ENCODE assay signal across 1 cellular context in the genomic region with DNA sequence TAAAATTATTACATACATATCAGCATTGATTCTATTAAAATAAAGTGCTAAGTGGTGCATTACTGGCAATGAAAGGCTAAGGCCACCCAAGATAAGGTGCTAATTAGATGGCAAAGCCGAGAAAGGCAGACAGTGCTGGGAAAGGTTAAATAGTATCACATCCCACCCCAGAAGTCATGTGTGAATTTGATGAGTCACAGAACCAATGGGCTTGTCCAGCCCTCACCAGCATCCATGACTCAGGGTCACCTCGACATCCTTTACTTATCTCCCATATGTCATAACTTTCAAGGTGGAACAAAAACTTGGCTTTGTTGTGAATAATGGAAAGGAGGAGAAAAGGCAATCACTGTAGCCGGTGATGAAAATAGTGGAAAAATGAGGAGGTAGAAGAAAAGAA.
TF ChIP-seq lines count a peak whose summit lies in the region.

No MANE protein-coding gene starts in this region.

TF ChIP-seq in K562, 482 proteins besides CTCF, POLR2A, EP300 and RAD21 (continued from another document):
- TF ChIP-seq, protein P1, sequence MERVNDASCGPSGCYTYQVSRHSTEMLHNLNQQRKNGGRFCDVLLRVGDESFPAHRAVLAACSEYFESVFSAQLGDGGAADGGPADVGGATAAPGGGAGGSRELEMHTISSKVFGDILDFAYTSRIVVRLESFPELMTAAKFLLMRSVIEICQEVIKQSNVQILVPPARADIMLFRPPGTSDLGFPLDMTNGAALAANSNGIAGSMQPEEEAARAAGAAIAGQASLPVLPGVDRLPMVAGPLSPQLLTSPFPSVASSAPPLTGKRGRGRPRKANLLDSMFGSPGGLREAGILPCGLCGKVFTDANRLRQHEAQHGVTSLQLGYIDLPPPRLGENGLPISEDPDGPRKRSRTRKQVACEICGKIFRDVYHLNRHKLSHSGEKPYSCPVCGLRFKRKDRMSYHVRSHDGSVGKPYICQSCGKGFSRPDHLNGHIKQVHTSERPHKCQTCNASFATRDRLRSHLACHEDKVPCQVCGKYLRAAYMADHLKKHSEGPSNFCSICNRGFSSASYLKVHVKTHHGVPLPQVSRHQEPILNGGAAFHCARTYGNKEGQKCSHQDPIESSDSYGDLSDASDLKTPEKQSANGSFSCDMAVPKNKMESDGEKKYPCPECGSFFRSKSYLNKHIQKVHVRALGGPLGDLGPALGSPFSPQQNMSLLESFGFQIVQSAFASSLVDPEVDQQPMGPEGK (CRISPR knock-in tag; IDR thresholded peaks at IDR 0.05; ENCODE audit: borderline replicate concordance) = no peak
- TF ChIP-seq, protein P2, sequence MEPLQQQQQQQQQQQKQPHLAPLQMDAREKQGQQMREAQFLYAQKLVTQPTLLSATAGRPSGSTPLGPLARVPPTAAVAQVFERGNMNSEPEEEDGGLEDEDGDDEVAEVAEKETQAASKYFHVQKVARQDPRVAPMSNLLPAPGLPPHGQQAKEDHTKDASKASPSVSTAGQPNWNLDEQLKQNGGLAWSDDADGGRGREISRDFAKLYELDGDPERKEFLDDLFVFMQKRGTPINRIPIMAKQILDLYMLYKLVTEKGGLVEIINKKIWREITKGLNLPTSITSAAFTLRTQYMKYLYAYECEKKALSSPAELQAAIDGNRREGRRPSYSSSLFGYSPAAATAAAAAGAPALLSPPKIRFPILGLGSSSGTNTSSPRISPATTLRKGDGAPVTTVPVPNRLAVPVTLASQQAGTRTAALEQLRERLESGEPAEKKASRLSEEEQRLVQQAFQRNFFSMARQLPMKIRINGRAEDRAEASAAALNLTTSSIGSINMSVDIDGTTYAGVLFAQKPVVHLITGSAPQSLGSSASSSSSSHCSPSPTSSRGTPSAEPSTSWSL (CRISPR knock-in tag; IDR thresholded peaks at IDR 0.05; ENCODE audit: borderline replicate concordance) = no peak
- no peak for TF ChIP-seq ETS2 (tag; IDR thresholded peaks at IDR 0.05; ENCODE audit: borderline replicate concordance, poor library complexity, severe bottlenecking)
- 0 out of 2 replicates have a peak, but pooled peaks have one; percentile 32 for TF ChIP-seq NFE2 (IDR thresholded peaks at IDR 0.05; ENCODE audit: low read depth)
- no peak for TF ChIP-seq CTBP1 (IDR thresholded peaks at IDR 0.05; ENCODE audit: borderline replicate concordance)
- TF ChIP-seq, protein P3, sequence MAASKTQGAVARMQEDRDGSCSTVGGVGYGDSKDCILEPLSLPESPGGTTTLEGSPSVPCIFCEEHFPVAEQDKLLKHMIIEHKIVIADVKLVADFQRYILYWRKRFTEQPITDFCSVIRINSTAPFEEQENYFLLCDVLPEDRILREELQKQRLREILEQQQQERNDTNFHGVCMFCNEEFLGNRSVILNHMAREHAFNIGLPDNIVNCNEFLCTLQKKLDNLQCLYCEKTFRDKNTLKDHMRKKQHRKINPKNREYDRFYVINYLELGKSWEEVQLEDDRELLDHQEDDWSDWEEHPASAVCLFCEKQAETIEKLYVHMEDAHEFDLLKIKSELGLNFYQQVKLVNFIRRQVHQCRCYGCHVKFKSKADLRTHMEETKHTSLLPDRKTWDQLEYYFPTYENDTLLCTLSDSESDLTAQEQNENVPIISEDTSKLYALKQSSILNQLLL (CRISPR knock-in tag; IDR thresholded peaks at IDR 0.05; ENCODE audit: borderline replicate concordance) = no peak
- no peak for TF ChIP-seq SETDB1 (IDR thresholded peaks at IDR 0.05; ENCODE audit: low read length)
- no peak for TF ChIP-seq NUFIP1 (IDR thresholded peaks at IDR 0.05; ENCODE audit: partially characterized antibody)
- TF ChIP-seq SIRT6 (IDR thresholded peaks at IDR 0.05; ENCODE audit: low read depth, low read length) = no peak
- no peak for TF ChIP-seq KLF1 (tag; IDR thresholded peaks at IDR 0.05)
- no peak for TF ChIP-seq FIP1L1 (IDR thresholded peaks at IDR 0.05; ENCODE audit: low read depth, low read length, poor library complexity, severe bottlenecking)
- TF ChIP-seq, protein P4, sequence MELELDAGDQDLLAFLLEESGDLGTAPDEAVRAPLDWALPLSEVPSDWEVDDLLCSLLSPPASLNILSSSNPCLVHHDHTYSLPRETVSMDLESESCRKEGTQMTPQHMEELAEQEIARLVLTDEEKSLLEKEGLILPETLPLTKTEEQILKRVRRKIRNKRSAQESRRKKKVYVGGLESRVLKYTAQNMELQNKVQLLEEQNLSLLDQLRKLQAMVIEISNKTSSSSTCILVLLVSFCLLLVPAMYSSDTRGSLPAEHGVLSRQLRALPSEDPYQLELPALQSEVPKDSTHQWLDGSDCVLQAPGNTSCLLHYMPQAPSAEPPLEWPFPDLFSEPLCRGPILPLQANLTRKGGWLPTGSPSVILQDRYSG (tag; conservative IDR thresholded peaks at IDR 0.05; ENCODE audit: low read depth) = no peak
- no peak for TF ChIP-seq PRMT5 (CRISPR knock-in tag; IDR thresholded peaks at IDR 0.05)
- no peak for TF ChIP-seq PHB2 (IDR thresholded peaks at IDR 0.05; ENCODE audit: low read depth)
- TF ChIP-seq, protein P5, sequence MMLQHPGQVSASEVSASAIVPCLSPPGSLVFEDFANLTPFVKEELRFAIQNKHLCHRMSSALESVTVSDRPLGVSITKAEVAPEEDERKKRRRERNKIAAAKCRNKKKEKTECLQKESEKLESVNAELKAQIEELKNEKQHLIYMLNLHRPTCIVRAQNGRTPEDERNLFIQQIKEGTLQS (IDR thresholded peaks at IDR 0.05) = peak; percentile 17; the same call in 1 of the 2 replicates
- TF ChIP-seq, protein P5 (CRISPR knock-in tag; conservative IDR thresholded peaks at IDR 0.05) = no peak
- no peak for TF ChIP-seq WHSC1 (IDR thresholded peaks at IDR 0.05; ENCODE audit: low read length)
- TF ChIP-seq NELFE (IDR thresholded peaks at IDR 0.05; ENCODE audit: insufficient read depth, insufficient read length) = no peak
- TF ChIP-seq, protein P6, sequence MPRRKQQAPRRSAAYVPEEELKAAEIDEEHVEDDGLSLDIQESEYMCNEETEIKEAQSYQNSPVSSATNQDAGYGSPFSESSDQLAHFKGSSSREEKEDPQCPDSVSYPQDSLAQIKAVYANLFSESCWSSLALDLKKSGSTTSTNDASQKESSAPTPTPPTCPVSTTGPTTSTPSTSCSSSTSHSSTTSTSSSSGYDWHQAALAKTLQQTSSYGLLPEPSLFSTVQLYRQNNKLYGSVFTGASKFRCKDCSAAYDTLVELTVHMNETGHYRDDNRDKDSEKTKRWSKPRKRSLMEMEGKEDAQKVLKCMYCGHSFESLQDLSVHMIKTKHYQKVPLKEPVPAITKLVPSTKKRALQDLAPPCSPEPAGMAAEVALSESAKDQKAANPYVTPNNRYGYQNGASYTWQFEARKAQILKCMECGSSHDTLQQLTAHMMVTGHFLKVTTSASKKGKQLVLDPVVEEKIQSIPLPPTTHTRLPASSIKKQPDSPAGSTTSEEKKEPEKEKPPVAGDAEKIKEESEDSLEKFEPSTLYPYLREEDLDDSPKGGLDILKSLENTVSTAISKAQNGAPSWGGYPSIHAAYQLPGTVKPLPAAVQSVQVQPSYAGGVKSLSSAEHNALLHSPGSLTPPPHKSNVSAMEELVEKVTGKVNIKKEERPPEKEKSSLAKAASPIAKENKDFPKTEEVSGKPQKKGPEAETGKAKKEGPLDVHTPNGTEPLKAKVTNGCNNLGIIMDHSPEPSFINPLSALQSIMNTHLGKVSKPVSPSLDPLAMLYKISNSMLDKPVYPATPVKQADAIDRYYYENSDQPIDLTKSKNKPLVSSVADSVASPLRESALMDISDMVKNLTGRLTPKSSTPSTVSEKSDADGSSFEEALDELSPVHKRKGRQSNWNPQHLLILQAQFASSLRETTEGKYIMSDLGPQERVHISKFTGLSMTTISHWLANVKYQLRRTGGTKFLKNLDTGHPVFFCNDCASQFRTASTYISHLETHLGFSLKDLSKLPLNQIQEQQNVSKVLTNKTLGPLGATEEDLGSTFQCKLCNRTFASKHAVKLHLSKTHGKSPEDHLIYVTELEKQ (CRISPR knock-in tag; IDR thresholded peaks at IDR 0.05) = no peak
- no peak for TF ChIP-seq GTF2E2 (tag; IDR thresholded peaks at IDR 0.05)
- TF ChIP-seq, protein P7, sequence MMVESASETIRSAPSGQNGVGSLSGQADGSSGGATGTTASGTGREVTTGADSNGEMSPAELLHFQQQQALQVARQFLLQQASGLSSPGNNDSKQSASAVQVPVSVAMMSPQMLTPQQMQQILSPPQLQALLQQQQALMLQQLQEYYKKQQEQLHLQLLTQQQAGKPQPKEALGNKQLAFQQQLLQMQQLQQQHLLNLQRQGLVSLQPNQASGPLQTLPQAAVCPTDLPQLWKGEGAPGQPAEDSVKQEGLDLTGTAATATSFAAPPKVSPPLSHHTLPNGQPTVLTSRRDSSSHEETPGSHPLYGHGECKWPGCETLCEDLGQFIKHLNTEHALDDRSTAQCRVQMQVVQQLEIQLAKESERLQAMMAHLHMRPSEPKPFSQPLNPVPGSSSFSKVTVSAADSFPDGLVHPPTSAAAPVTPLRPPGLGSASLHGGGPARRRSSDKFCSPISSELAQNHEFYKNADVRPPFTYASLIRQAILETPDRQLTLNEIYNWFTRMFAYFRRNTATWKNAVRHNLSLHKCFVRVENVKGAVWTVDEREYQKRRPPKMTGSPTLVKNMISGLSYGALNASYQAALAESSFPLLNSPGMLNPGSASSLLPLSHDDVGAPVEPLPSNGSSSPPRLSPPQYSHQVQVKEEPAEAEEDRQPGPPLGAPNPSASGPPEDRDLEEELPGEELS (CRISPR knock-in tag; IDR thresholded peaks at IDR 0.05; ENCODE audit: borderline replicate concordance) = no peak
- no peak for TF ChIP-seq ILF3 (IDR thresholded peaks at IDR 0.05; ENCODE audit: borderline replicate concordance)
- TF ChIP-seq RFX5 (IDR thresholded peaks at IDR 0.05; ENCODE audit: low read depth, low read length) = no peak
- TF ChIP-seq DACH1 (IDR thresholded peaks at IDR 0.05; ENCODE audit: partially characterized antibody) = no peak
- no peak for TF ChIP-seq IFI16 (CRISPR knock-in tag; IDR thresholded peaks at IDR 0.05)
- no peak for TF ChIP-seq KDM1A (IDR thresholded peaks at IDR 0.05)
- TF ChIP-seq CHD1 (IDR thresholded peaks at IDR 0.05; ENCODE audit: low read length) = no peak
- no peak for TF ChIP-seq ZNF146 (CRISPR knock-in tag; IDR thresholded peaks at IDR 0.05; ENCODE audit: unreplicated experiment)
- TF ChIP-seq, protein P8, sequence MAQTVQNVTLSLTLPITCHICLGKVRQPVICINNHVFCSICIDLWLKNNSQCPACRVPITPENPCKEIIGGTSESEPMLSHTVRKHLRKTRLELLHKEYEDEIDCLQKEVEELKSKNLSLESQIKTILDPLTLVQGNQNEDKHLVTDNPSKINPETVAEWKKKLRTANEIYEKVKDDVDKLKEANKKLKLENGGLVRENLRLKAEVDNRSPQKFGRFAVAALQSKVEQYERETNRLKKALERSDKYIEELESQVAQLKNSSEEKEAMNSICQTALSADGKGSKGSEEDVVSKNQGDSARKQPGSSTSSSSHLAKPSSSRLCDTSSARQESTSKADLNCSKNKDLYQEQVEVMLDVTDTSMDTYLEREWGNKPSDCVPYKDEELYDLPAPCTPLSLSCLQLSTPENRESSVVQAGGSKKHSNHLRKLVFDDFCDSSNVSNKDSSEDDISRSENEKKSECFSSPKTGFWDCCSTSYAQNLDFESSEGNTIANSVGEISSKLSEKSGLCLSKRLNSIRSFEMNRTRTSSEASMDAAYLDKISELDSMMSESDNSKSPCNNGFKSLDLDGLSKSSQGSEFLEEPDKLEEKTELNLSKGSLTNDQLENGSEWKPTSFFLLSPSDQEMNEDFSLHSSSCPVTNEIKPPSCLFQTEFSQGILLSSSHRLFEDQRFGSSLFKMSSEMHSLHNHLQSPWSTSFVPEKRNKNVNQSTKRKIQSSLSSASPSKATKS (CRISPR knock-in tag; IDR thresholded peaks at IDR 0.05) = no peak
- no peak for TF ChIP-seq RCOR1 (IDR thresholded peaks at IDR 0.05; ENCODE audit: borderline replicate concordance in 1 of 2, low read depth in 2 of 2, low read length in 2 of 2)
- TF ChIP-seq CBFA2T3 (IDR thresholded peaks at IDR 0.05) = no peak
- TF ChIP-seq SNRNP70 (optimal IDR thresholded peaks at IDR 0.05; ENCODE audit: low read depth, low read length) = no peak
- no peak for TF ChIP-seq POLR2AphosphoS2 (IDR thresholded peaks at IDR 0.05; ENCODE audit: low read length)
- no peak for TF ChIP-seq ZNF444 (CRISPR knock-in tag; IDR thresholded peaks at IDR 0.05)
- no peak for TF ChIP-seq ZNF274 (IDR thresholded peaks at IDR 0.05; ENCODE audit: borderline replicate concordance, low read depth, low read length)
